In genomic region chr19:55536951-55537740, GRCh38 we compare ENCODE assay signal across 9 cellular contexts. TPM values are rescaled to one million over a fixed set of nuclear protein-coding genes. Genes with fewer than 3 reads are reported as not detected.
DNase-seq lines count a peak whose midpoint lies in the region; ATAC-seq and TF ChIP-seq lines count a peak whose summit lies in the region.
"Had no signal": no experiment of that assay in that cellular context is flagged by ENCODE, and none has a peak within 500 bp of the region (broad histone marks: within the 10 kb centered on the region; RNA-seq: fewer than 3 reads in every experiment).

Gene SBK2 (minus strand): TSS chr19:55537133. CDS start chr19:55536294, 839 bp downstream.

- peak within 1 kb of the TSS; percentile 56 for H3K4me3 ChIP-seq in SJCRH30
- peak within 1 kb of the TSS; percentile 56 for H3K4me3 ChIP-seq in left ventricle myocardium inferior
- peak within 1 kb of the TSS; percentile 13 for H3K4me3 ChIP-seq in skeletal muscle cell (ENCODE audit: low read depth, low read length)

- DNase-seq in NCI-H82 (lab: John Stamatoyannopoulos, UW) (peak; percentile 75), NCI-H82 treated with DMSO at 0.1 percent for 48 hours (lab: John Stamatoyannopoulos, UW; ENCODE audit: unreplicated experiment) (no peak), SJCRH30 (peak; percentile 80 to 81), left ventricle myocardium inferior (no peak), skeletal muscle cell (ENCODE audit: low read depth) (no peak), HCEC 1CT (no peak)
- DNase-seq in activated CD4-positive, alpha-beta T cell treated with anti-CD3 and anti-CD28 coated beads for 48 hours, result no peak
- DNase-seq: mammary epithelial cell had no signal

- H3K27me3 ChIP-seq in SJCRH30 (no peaks in the 10 kb centered on the region), left ventricle myocardium inferior (ENCODE audit: low read depth) (peaks cover 3% of the 10 kb centered on the region)

- no peaks in the 10 kb centered on the region; the same call in 1 of the 2 replicates for H3K36me3 ChIP-seq in SJCRH30
- H3K36me3 ChIP-seq in left ventricle myocardium inferior, result no peaks in the 10 kb centered on the region

- peak; percentile 51 for TF ChIP-seq CTCF in left ventricle myocardium inferior (IDR thresholded peaks at IDR 0.05; ENCODE audit: borderline replicate concordance)

- no peak for ATAC-seq in HG03139 (IDR thresholded peaks at IDR 0.05; ENCODE audit: unreplicated experiment)

- H3K9me3 ChIP-seq in SJCRH30 (replicated peaks) (no peaks in the 10 kb centered on the region), left ventricle myocardium inferior (replicated peaks) (no peaks in the 10 kb centered on the region)

- H3K4me1 ChIP-seq in SJCRH30, result peaks cover 36% of the 10 kb centered on the region
- no peaks in the 10 kb centered on the region for H3K4me1 ChIP-seq in left ventricle myocardium inferior

- intact Hi-C loops in left ventricle myocardium inferior (cut with micrococcal nuclease), result no loop called here

- H3K27ac ChIP-seq in SJCRH30 (peak within 1 kb of the TSS; percentile 79), left ventricle myocardium inferior (replicated peaks) (no peak within 1 kb of the TSS)

RNA-seq across cellular contexts. Expression of gene SBK2, which starts in this region (rescaled TPM):
- total RNA-seq in SJCRH30 (2014; rRNA removed; shearing (Covaris generic)), result 6.8 and 6.9 TPM in 2 replicates
- total RNA-seq in left ventricle myocardium inferior, result 6.5 TPM
- total RNA-seq: mammary epithelial cell had no signal

Comparison
In these comparisons a context has a peak if more than half of its experiments do, and no peak if none do; other contexts are left out.
1. DNase-seq: peak in NCI-H82 (single experiment) and SJCRH30 (2 of 2); none in NCI-H82 treated with DMSO at 0.1 percent for 48 hours (single experiment), left ventricle myocardium inferior (single experiment), skeletal muscle cell (single experiment), HCEC 1CT (single experiment) and activated CD4-positive, alpha-beta T cell treated with anti-CD3 and anti-CD28 coated beads for 48 hours (single experiment).
2. Peak in every context shown above with its lines, with median percentiles within 50 percentile points of each other: H3K4me3 ChIP-seq.